12 cellular contexts compared by ENCODE assay signal in genomic region chr12:52087961-52088820, GRCh38. TPM values are rescaled to one million over a fixed set of nuclear protein-coding genes. Genes with fewer than 3 reads are reported as not detected.
A peak's percentile ranks its signal among the peaks of the same experiment; 100 is the strongest.
DNase-seq lines count a peak whose midpoint lies in the region; ATAC-seq and TF ChIP-seq lines count a peak whose summit lies in the region.
"Had no signal": no experiment of that assay in that cellular context is flagged by ENCODE, and none has a peak within 500 bp of the region (broad histone marks: within the 10 kb centered on the region; RNA-seq: fewer than 3 reads in every experiment).

No MANE protein-coding gene starts in this region.

- DNase-seq in GM10248 (ENCODE audit: extremely low spot score) (peak; percentile 65), HuH-7.5 (ENCODE audit: low spot score) (peak; percentile 13), left lobe of liver (ENCODE audit: low spot score) (peak; percentile 41), hippocampal formation (lab: John Stamatoyannopoulos, UW) (no peak), type B pancreatic cell (ENCODE audit: extremely low spot score, unreplicated experiment) (no peak), NCI-H146 treated with DMSO at 0.1 percent for 48 hours (lab: John Stamatoyannopoulos, UW; ENCODE audit: unreplicated experiment) (no peak)
- DNase-seq: DMS53; effector CD8-positive, alpha-beta T cell; midbrain; NCI-H146; SHP77 treated with DMSO at 0.1 percent for 48 hours had no signal

- H3K4me3 Mint-ChIP-seq in type B pancreatic cell = no peak overlapping the region

- no peaks in the 10 kb centered on the region for H3K9me3 Mint-ChIP-seq in type B pancreatic cell

- peaks cover 72% of the 10 kb centered on the region for H3K27me3 Mint-ChIP-seq in type B pancreatic cell

- TF ChIP-seq CTCF in GM10248 (IDR thresholded peaks at IDR 0.05; ENCODE audit: control extremely low read depth, extremely low read depth, low read depth, missing control alignments) (no peak), type B pancreatic cell (conservative IDR thresholded peaks at IDR 0.05) (no peak)

- H3K27ac Mint-ChIP-seq in type B pancreatic cell = no peak overlapping the region

- H3K36me3 Mint-ChIP-seq in type B pancreatic cell = no peaks in the 10 kb centered on the region

- CTCF ChIA-PET in GM10248 (lab: Yijun Ruan, JAX) = interaction anchor here (0.9 to 42.5 kb wide), 7 partner anchors 15 to 95 kb away, joined by 3 to 1220 read pairs (median 3); partner anchors contain the start of gene ATG101

- ATAC-seq in GM19438 (IDR thresholded peaks at IDR 0.05; ENCODE audit: low read depth, unreplicated experiment) = peak; percentile 95
- ATAC-seq in left lobe of liver = no peak

- POLR2A ChIA-PET in GM10248 (lab: Yijun Ruan, JAX) = no interaction called here

- H3K4me1 Mint-ChIP-seq in type B pancreatic cell (ENCODE audit: unreplicated experiment) = peaks cover 5% of the 10 kb centered on the region

RNA-seq across cellular contexts. Expression of gene SMIM41, which starts 8.7 kb away (rescaled TPM):
- not detected for total RNA-seq in left lobe of liver
- total RNA-seq in type B pancreatic cell (ENCODE audit: low replicate concordance) = not detected in 2 replicates

RNA-seq across cellular contexts. Expression of gene ATG101, which starts 18.4 kb away (rescaled TPM):
- total RNA-seq in left lobe of liver = 18.0 TPM
- 35.7 and 48.7 TPM in 2 replicates for total RNA-seq in type B pancreatic cell (ENCODE audit: low replicate concordance)

RNA-seq across cellular contexts. Expression of gene NR4A1, which starts 36.9 kb away (rescaled TPM):
- 5.4 TPM for total RNA-seq in left lobe of liver
- 11.4 and 81.9 TPM in 2 replicates for total RNA-seq in type B pancreatic cell (ENCODE audit: low replicate concordance)

Comparison
In these comparisons a context has a peak if more than half of its experiments do, and no peak if none do; other contexts are left out.
1. DNase-seq: peak in GM10248 (single experiment), HuH-7.5 (single experiment) and left lobe of liver (single experiment); none in hippocampal formation (0 of 2), type B pancreatic cell (single experiment) and NCI-H146 treated with DMSO at 0.1 percent for 48 hours (single experiment).